ENCODE assay signal across 11 cellular contexts in genomic region chr16:28930652-28931051, GRCh38. TPM values are rescaled to one million over a fixed set of nuclear protein-coding genes. Genes with fewer than 3 reads are reported as not detected.
DNase-seq lines count a peak whose midpoint lies in the region; TF ChIP-seq lines count a peak whose summit lies in the region.
"Had no signal": no experiment of that assay in that cellular context is flagged by ENCODE, and none has a peak within 500 bp of the region (broad histone marks: within the 10 kb centered on the region; RNA-seq: fewer than 3 reads in every experiment).

No MANE protein-coding gene starts in this region.

- peak overlapping the region; percentile 80 for H3K4me3 ChIP-seq in Karpas-422 (ENCODE audit: low read length)
- no peak overlapping the region for H3K4me3 ChIP-seq in adipocyte (ENCODE audit: low read length)
- H3K4me3 ChIP-seq in MG63 = no peak overlapping the region
- no peak overlapping the region for H3K4me3 ChIP-seq in brain microvascular endothelial cell (ENCODE audit: low read depth, low read length)
- H3K4me3 ChIP-seq: lung, stomach had no signal

- H3K9ac ChIP-seq in Karpas-422 (ENCODE audit: low read length) = peak overlapping the region; percentile 92
- H3K9ac ChIP-seq in adipocyte (ENCODE audit: low read length) = peak overlapping the region; percentile 24

- H3K9me3 Mint-ChIP-seq in activated naive CD4-positive, alpha-beta T cell treated with anti-CD3 and anti-CD28 coated beads, Interleukin-2, amount 50 U/mL, for 24 hours = no peaks in the 10 kb centered on the region

- no peak overlapping the region for H3K4me3 Mint-ChIP-seq in activated naive CD4-positive, alpha-beta T cell treated with anti-CD3 and anti-CD28 coated beads, Interleukin-2, amount 50 U/mL, for 24 hours

- peaks cover 8% of the 10 kb centered on the region for H3K36me3 ChIP-seq in Karpas-422 (ENCODE audit: insufficient read depth, low read length)
- no peaks in the 10 kb centered on the region for H3K36me3 ChIP-seq in adipocyte (ENCODE audit: control insufficient read depth, insufficient read depth, low read length, severe bottlenecking)
- H3K36me3 ChIP-seq in MG63 = no peaks in the 10 kb centered on the region
- H3K36me3 ChIP-seq in brain microvascular endothelial cell (replicated peaks) = no peaks in the 10 kb centered on the region
- H3K36me3 ChIP-seq: stomach had no signal

- H3K9me2 ChIP-seq in Karpas-422 (replicated peaks; ENCODE audit: insufficient read depth, low read length) = no peaks in the 10 kb centered on the region

- no peak for DNase-seq in activated naive CD4-positive, alpha-beta T cell treated with anti-CD3 and anti-CD28 coated beads, Interleukin-2, amount 50 U/mL, for 16 hours
- DNase-seq in Karpas-422 (peak; percentile 93), adipocyte (ENCODE audit: low read depth) (no peak), MG63 (no peak), AG08395 (ENCODE audit: low spot score) (no peak), COLO829 (ENCODE audit: low spot score) (no peak), brain microvascular endothelial cell (no peak)
- DNase-seq: stomach had no signal

- H3K27ac Mint-ChIP-seq in activated naive CD4-positive, alpha-beta T cell treated with anti-CD3 and anti-CD28 coated beads, Interleukin-2, amount 50 U/mL, for 24 hours = peak overlapping the region; percentile 84

- no peak overlapping the region for H2AFZ ChIP-seq in Karpas-422 (ENCODE audit: low read length)

- no peaks in the 10 kb centered on the region for H3K36me3 Mint-ChIP-seq in activated naive CD4-positive, alpha-beta T cell treated with anti-CD3 and anti-CD28 coated beads, Interleukin-2, amount 50 U/mL, for 24 hours

- H3K4me1 Mint-ChIP-seq in activated naive CD4-positive, alpha-beta T cell treated with anti-CD3 and anti-CD28 coated beads, Interleukin-2, amount 50 U/mL, for 24 hours = peaks cover 22% of the 10 kb centered on the region

- peaks cover 32% of the 10 kb centered on the region for H3K4me1 ChIP-seq in Karpas-422 (ENCODE audit: low read length)
- peaks cover 3% of the 10 kb centered on the region for H3K4me1 ChIP-seq in adipocyte (ENCODE audit: control insufficient read depth, insufficient read depth, low read length)

- H3K27me3 Mint-ChIP-seq in activated naive CD4-positive, alpha-beta T cell treated with anti-CD3 and anti-CD28 coated beads, Interleukin-2, amount 50 U/mL, for 24 hours = no peaks in the 10 kb centered on the region

- in situ Hi-C loops in brain microvascular endothelial cell (cut with HindIII; ENCODE audit: low pct_ligation_motif_present, low sequenced_read_pairs) = no loop called here

- no peak for TF ChIP-seq CTCF in brain microvascular endothelial cell (IDR thresholded peaks at IDR 0.05; ENCODE audit: low read depth, low read length, missing control alignments)

- H3K27me3 ChIP-seq in Karpas-422 (ENCODE audit: low read length) (no peaks in the 10 kb centered on the region), adipocyte (replicated peaks; ENCODE audit: control insufficient read depth, insufficient read depth, low read length) (peaks cover 7% of the 10 kb centered on the region), MG63 (no peaks in the 10 kb centered on the region), brain microvascular endothelial cell (replicated peaks) (no peaks in the 10 kb centered on the region)
- H3K27me3 ChIP-seq: stomach had no signal

- H3K79me2 ChIP-seq in Karpas-422 (ENCODE audit: low read length) = peaks cover 26% of the 10 kb centered on the region

- H3K9me3 ChIP-seq in Karpas-422 (ENCODE audit: low read length) = no peaks in the 10 kb centered on the region
- no peaks in the 10 kb centered on the region for H3K9me3 ChIP-seq in adipocyte (ENCODE audit: control insufficient read depth, low read length)
- H3K9me3 ChIP-seq in MG63 = no peaks in the 10 kb centered on the region
- H3K9me3 ChIP-seq: stomach had no signal

- H3K4me2 ChIP-seq in Karpas-422 (ENCODE audit: low read depth, low read length, poor library complexity, severe bottlenecking) = peak overlapping the region; percentile 86

- H3K27ac ChIP-seq in Karpas-422 (ENCODE audit: low read length) = peak overlapping the region; percentile 98
- H3K27ac ChIP-seq in brain microvascular endothelial cell = no peak overlapping the region
- H3K27ac ChIP-seq: stomach had no signal

- H4K20me1 ChIP-seq in Karpas-422 (ENCODE audit: insufficient read depth, low read depth, low read length) = no peaks in the 10 kb centered on the region

RNA-seq across cellular contexts. Expression of gene CD19, which starts 1.1 kb away (rescaled TPM):
- 194 and 392 TPM in 2 replicates for total RNA-seq in Karpas-422 (2014; rRNA removed; shearing (Covaris generic); ENCODE audit: low replicate concordance)
- total RNA-seq in MG63 (2014; rRNA removed; shearing (Covaris generic); ENCODE audit: low replicate concordance) = not detected in 2 replicates
- total RNA-seq: astrocyte had no signal

RNA-seq across cellular contexts. Expression of gene RABEP2, which starts 5.6 kb away (rescaled TPM):
- 15.9 and 52.4 TPM in 2 replicates for total RNA-seq in Karpas-422 (2014; rRNA removed; shearing (Covaris generic); ENCODE audit: low replicate concordance)
- 75.5 and 86.2 TPM in 2 replicates for total RNA-seq in MG63 (2014; rRNA removed; shearing (Covaris generic); ENCODE audit: low replicate concordance)

RNA-seq across cellular contexts. Expression of gene NFATC2IP, which starts 20.1 kb away (rescaled TPM):
- total RNA-seq in Karpas-422 (2014; rRNA removed; shearing (Covaris generic); ENCODE audit: low replicate concordance) = 58.2 and 64.0 TPM in 2 replicates
- 11.4 and 21.3 TPM in 2 replicates for total RNA-seq in MG63 (2014; rRNA removed; shearing (Covaris generic); ENCODE audit: low replicate concordance)

RNA-seq across cellular contexts. Expression of gene SPNS1, which starts 43.9 kb away (rescaled TPM):
- total RNA-seq in Karpas-422 (2014; rRNA removed; shearing (Covaris generic); ENCODE audit: low replicate concordance) = 9.7 and 19.2 TPM in 2 replicates
- 35.5 and 37.5 TPM in 2 replicates for total RNA-seq in MG63 (2014; rRNA removed; shearing (Covaris generic); ENCODE audit: low replicate concordance)

RNA-seq across cellular contexts. Expression of gene ATP2A1, which starts 52.4 kb away (rescaled TPM):
- 0.75 and 4.4 TPM in 2 replicates for total RNA-seq in Karpas-422 (2014; rRNA removed; shearing (Covaris generic); ENCODE audit: low replicate concordance)
- total RNA-seq in MG63 (2014; rRNA removed; shearing (Covaris generic); ENCODE audit: low replicate concordance) = 0.10 TPM in 1 of 2 replicates, not detected in the other

Comparison
In these comparisons a context has a peak if more than half of its experiments do, and no peak if none do; other contexts are left out.
1. RNA of gene CD19, which starts 1.1 kb away (total RNA-seq): 194 to 392 TPM in Karpas-422; not detected in MG63; every median in the first group is over 100 times any median in the second.